Comparison of ENCODE assay signal across 12 cellular contexts in genomic region chr17:17793378-17794214, GRCh38. TPM values are rescaled to one million over a fixed set of nuclear protein-coding genes. Genes with fewer than 3 reads are reported as not detected.
DNase-seq lines count a peak whose midpoint lies in the region; ATAC-seq and TF ChIP-seq lines count a peak whose summit lies in the region.
"Had no signal": no experiment of that assay in that cellular context is flagged by ENCODE, and none has a peak within 500 bp of the region (broad histone marks: within the 10 kb centered on the region; RNA-seq: fewer than 3 reads in every experiment).

No MANE protein-coding gene starts in this region.

- no peak overlapping the region for H2AK5ac ChIP-seq in mesendoderm (ENCODE audit: low read length)

- no peaks in the 10 kb centered on the region for H3K79me2 ChIP-seq in mesendoderm (ENCODE audit: control insufficient read depth, insufficient read depth, low read length)

- peak overlapping the region; percentile 48 for H3K9ac ChIP-seq in mesendoderm (ENCODE audit: low read length)

- no peak overlapping the region for H2BK120ac ChIP-seq in mesendoderm (ENCODE audit: low read depth, low read length)

- no peak overlapping the region for H4K8ac ChIP-seq in mesendoderm (ENCODE audit: low read depth, low read length)

- H3K27ac ChIP-seq in cingulate gyrus (ENCODE audit: low read depth, low read length) (peak overlapping the region; percentile 77), mesendoderm (ENCODE audit: low read depth, low read length) (no peak overlapping the region), transverse colon (peak overlapping the region in 3 of 4 donors; percentile 21 to 40 (median 32))

- no peaks in the 10 kb centered on the region for H3K9me3 Mint-ChIP-seq in activated naive CD8-positive, alpha-beta T cell (ENCODE audit: low read depth)
- H3K9me3 Mint-ChIP-seq in activated naive CD8-positive, alpha-beta T cell treated with anti-CD3 and anti-CD28 coated beads for 36 hours: no peaks in the 10 kb centered on the region

- H3K4me1 ChIP-seq in mesendoderm (ENCODE audit: control insufficient read depth, low read depth, low read length): peaks cover 3% of the 10 kb centered on the region
- H3K4me1 ChIP-seq in transverse colon: peaks cover 18 to 39% (median 25%) of the 10 kb centered on the region in 4 donors

- no peak overlapping the region for H4K5ac ChIP-seq in mesendoderm (ENCODE audit: low read length)

- no peak for ATAC-seq in HG02610 (IDR thresholded peaks at IDR 0.05; ENCODE audit: unreplicated experiment)
- ATAC-seq: esophagus mucosa had no signal

- H3K27me3 Mint-ChIP-seq in activated naive CD8-positive, alpha-beta T cell: no peaks in the 10 kb centered on the region
- H3K27me3 Mint-ChIP-seq in activated naive CD8-positive, alpha-beta T cell treated with anti-CD3 and anti-CD28 coated beads for 36 hours: no peaks in the 10 kb centered on the region

- CTCF ChIA-PET in HEK293T (lab: Yijun Ruan, JAX): no interaction called here

- no peaks in the 10 kb centered on the region for H3K36me3 Mint-ChIP-seq in activated naive CD8-positive, alpha-beta T cell
- peaks cover 6% of the 10 kb centered on the region for H3K36me3 Mint-ChIP-seq in activated naive CD8-positive, alpha-beta T cell treated with anti-CD3 and anti-CD28 coated beads for 36 hours

- no peaks in the 10 kb centered on the region for H3K79me1 ChIP-seq in mesendoderm (ENCODE audit: low read length)

- no peak overlapping the region for H3K23ac ChIP-seq in mesendoderm (ENCODE audit: low read length)

- intact Hi-C loops in transverse colon (cut with DNase I; ENCODE audit: low total_unique reads): no loop called here

- no peak overlapping the region for H2BK5ac ChIP-seq in mesendoderm (ENCODE audit: low read length)

- no peak for TF ChIP-seq POLR2A in transverse colon (IDR thresholded peaks at IDR 0.05)

- peak overlapping the region; percentile 35 for H3K4me3 Mint-ChIP-seq in activated naive CD8-positive, alpha-beta T cell
- H3K4me3 Mint-ChIP-seq in activated naive CD8-positive, alpha-beta T cell treated with anti-CD3 and anti-CD28 coated beads for 36 hours: no peak overlapping the region

- H3K4me1 Mint-ChIP-seq in activated naive CD8-positive, alpha-beta T cell (ENCODE audit: low read depth): peaks cover 20% of the 10 kb centered on the region
- H3K4me1 Mint-ChIP-seq in activated naive CD8-positive, alpha-beta T cell treated with anti-CD3 and anti-CD28 coated beads for 36 hours: peaks cover 18% of the 10 kb centered on the region

- no peak overlapping the region for H3K18ac ChIP-seq in mesendoderm (ENCODE audit: low read length)

- POLR2A ChIA-PET in HEK293T (lab: Yijun Ruan, JAX): interaction anchor here (1.2 kb wide), 1 partner anchor 8 kb away, joined by 3 read pairs; no protein-coding TSS in a partner anchor

- no peak for TF ChIP-seq EP300 in transverse colon (IDR thresholded peaks at IDR 0.05; ENCODE audit: low read depth)

- H3K4ac ChIP-seq in mesendoderm (ENCODE audit: low read depth, low read length): no peak overlapping the region

- no peak overlapping the region for H2BK15ac ChIP-seq in mesendoderm (replicated peaks; ENCODE audit: low read depth)

- DNase-seq in activated naive CD8-positive, alpha-beta T cell treated with anti-CD3 and anti-CD28 coated beads for 36 hours: no peak
- no peak for DNase-seq in mesendoderm
- DNase-seq in transverse colon: no peak
- no peak for DNase-seq in Ammon's horn (ENCODE audit: low spot score)
- no peak for DNase-seq in HEK293T (ENCODE audit: extremely low spot score)
- DNase-seq: mammary epithelial cell, NCI-H2029 treated with DMSO at 0.1 percent for 48 hours, SIG-M5 had no signal

- in situ Hi-C loops in transverse colon (cut with MboI; ENCODE audit: low pct_ligation_motif_present in 1 of 4, low pct_unique_long_range_greater_than_20kb in 1 of 4, low sequenced_read_pairs in 3 of 4): loop anchor here in 2 of 4 donors (25.0 kb wide), 1 partner anchor 106 kb away; the partner anchor contains the start of gene RAI1 (in 2 of the 2)

- peaks cover 1% of the 10 kb centered on the region for H3K27me3 ChIP-seq in mesendoderm (ENCODE audit: insufficient read depth, low read length, poor library complexity)
- no peaks in the 10 kb centered on the region for H3K27me3 ChIP-seq in transverse colon

- no peaks in the 10 kb centered on the region for H3K9me3 ChIP-seq in transverse colon

- no CpG with 5 or more reads among the region's 30 CpGs for WGBS in mesendoderm (ENCODE audit: extremely low coverage, insufficient coverage, low lambda C conversion rate)
- WGBS in transverse colon (ENCODE audit: low coverage in 1 of 2), 2 donors: 92% methylated on average over 30 of the region's 30 CpGs; no CpG with 5 or more reads in 1 of the 2 donors

- H3K36me3 ChIP-seq in mesendoderm (ENCODE audit: control insufficient read depth, insufficient read depth, low read length): no peaks in the 10 kb centered on the region
- H3K36me3 ChIP-seq in transverse colon: no peaks in the 10 kb centered on the region

- no peak overlapping the region for H3K56ac ChIP-seq in mesendoderm (ENCODE audit: low read length)

- no peak overlapping the region for H3K4me3 ChIP-seq in mesendoderm (ENCODE audit: low read length)
- H3K4me3 ChIP-seq in transverse colon: no peak overlapping the region

- TF ChIP-seq CTCF in transverse colon (IDR thresholded peaks at IDR 0.05): no peak

- no peak overlapping the region for H3K4me2 ChIP-seq in mesendoderm (ENCODE audit: low read length)

- peak overlapping the region; percentile 70 for H3K27ac Mint-ChIP-seq in activated naive CD8-positive, alpha-beta T cell
- no peak overlapping the region for H3K27ac Mint-ChIP-seq in activated naive CD8-positive, alpha-beta T cell treated with anti-CD3 and anti-CD28 coated beads for 36 hours

TF ChIP-seq in HEK293T, 16 proteins besides CTCF, POLR2A, EP300 and RAD21:
- TF ChIP-seq TARDBP (IDR thresholded peaks at IDR 0.05) (no peak), ARNT (IDR thresholded peaks at IDR 0.05) (no peak), BHLHE40 (IDR thresholded peaks at IDR 0.05; ENCODE audit: borderline replicate concordance) (no peak), ZNF384 (IDR thresholded peaks at IDR 0.05) (no peak), CTBP1 (IDR thresholded peaks at IDR 0.05; ENCODE audit: borderline replicate concordance) (no peak), ELF4 (IDR thresholded peaks at IDR 0.05) (no peak), SUZ12 (IDR thresholded peaks at IDR 0.05) (no peak), HDGF (IDR thresholded peaks at IDR 0.05; ENCODE audit: borderline replicate concordance) (no peak)

RNA-seq across cellular contexts. Expression of gene SREBF1, which starts 43.2 kb away (rescaled TPM):
- 100 to 1,000 TPM; 123 to 131 TPM for total RNA-seq in activated naive CD8-positive, alpha-beta T cell treated with anti-CD3 and anti-CD28 coated beads for 36 hours
- polyA plus RNA-seq in mesendoderm (2013, experiment 1 of 2): 59.1 TPM
- polyA plus RNA-seq in mesendoderm (2013, experiment 2 of 2): 55.4 TPM
- total RNA-seq in transverse colon: 100 to 1,000 TPM in 3 of 4 donors, 10 to 100 TPM in 1; 45.7 to 206 (median 148) TPM
